In genomic region chr2:229921892-229922448, GRCh38 we compare ENCODE assay signal across 8 cellular contexts. TPM values are rescaled to one million over a fixed set of nuclear protein-coding genes. Genes with fewer than 3 reads are reported as not detected.
A peak's percentile ranks its signal among the peaks of the same experiment; 100 is the strongest.
DNase-seq lines count a peak whose midpoint lies in the region; ATAC-seq, FAIRE-seq and TF ChIP-seq lines count a peak whose summit lies in the region.

Gene TRIP12, minus strand, starts transcription at chr2:229922009. Its CDS starts 41,930 bp downstream, at chr2:229880079.

- in situ Hi-C loops in HepG2 (cut with HindIII; ENCODE audit: extremely low pct_ligation_motif_present, low pct_unique_long_range_greater_than_20kb): no loop called here

- POLR2A ChIA-PET in HepG2 (lab: Yijun Ruan, JAX): interaction anchor here (0.6 to 2.6 kb wide), 3 partner anchors 11 to 30 kb away, joined by 3 to 20 read pairs (median 3); no protein-coding TSS in a partner anchor

- no peaks in the 10 kb centered on the region for H3K27me3 ChIP-seq in BLaER1
- no peaks in the 10 kb centered on the region; a peak in 1 of 5 replicates for H3K27me3 ChIP-seq in HepG2 (ENCODE audit: control insufficient read depth in 1 of 2, insufficient read depth in 2 of 2, low read length in 2 of 2)

- TF ChIP-seq POLR2A in HepG2 (IDR thresholded peaks at IDR 0.05; ENCODE audit: insufficient read depth in 1 of 2, low read depth in 2 of 2, low read length in 2 of 2): peak in 1 of 2 experiments; percentile 34; a peak in 3 of 4 replicates

- H3K27ac ChIP-seq in BLaER1: peak within 1 kb of the TSS; percentile 95
- peak within 1 kb of the TSS; percentile 95 for H3K27ac ChIP-seq in HepG2 (ENCODE audit: extremely low read length, insufficient read depth, low read length)

- peak within 1 kb of the TSS; percentile 97 for H3K4me3 ChIP-seq in BLaER1
- H3K4me3 ChIP-seq in HepG2 (replicated peaks in 1 of 3; ENCODE audit: insufficient read depth in 1 of 3, low read depth in 2 of 3, low read length in 3 of 3): peak within 1 kb of the TSS; percentile 77 to 98 (median 87)

- H3K4me2 ChIP-seq in BLaER1 (peak within 1 kb of the TSS; percentile 97), HepG2 (ENCODE audit: low read depth, low read length) (peak within 1 kb of the TSS; percentile 90)

- H3K4me1 ChIP-seq in BLaER1 (peaks cover 41% of the 10 kb centered on the region), HepG2 (ENCODE audit: insufficient read depth, low read length) (peaks cover 38% of the 10 kb centered on the region)

- no peaks in the 10 kb centered on the region for H3K9me3 ChIP-seq in BLaER1
- H3K9me3 ChIP-seq in HepG2 (ENCODE audit: low read length): no peaks in the 10 kb centered on the region

- peak; percentile 6 to 43; a peak in 1 of 4 replicates for TF ChIP-seq EP300 in HepG2 (IDR thresholded peaks at IDR 0.05; ENCODE audit: low read depth in 2 of 2, low read length in 2 of 2)
- peak; percentile 64 for TF ChIP-seq EP300 in HepG2 (CRISPR knock-in tag; IDR thresholded peaks at IDR 0.05; ENCODE audit: borderline replicate concordance)

- WGBS in HepG2 (ENCODE audit: low lambda C conversion rate): under 1% methylated on average over 44 of the region's 49 CpGs

- H3K79me2 ChIP-seq in HepG2 (ENCODE audit: insufficient read depth, low read length): peaks cover 44% of the 10 kb centered on the region

- DNase-seq in NCI-H748 (lab: John Stamatoyannopoulos, UW; ENCODE audit: unreplicated experiment) (peak; percentile 98), dermis blood vessel endothelial cell (peak; percentile 97), HepG2 (ENCODE audit: low spot score) (peak; percentile 95)
- peak; percentile 80 to 90 for DNase-seq in activated CD4-positive, alpha-beta T cell treated with anti-CD3 and anti-CD28 coated beads, Interleukin-2, amount 50 U/mL, for 24 hours (ENCODE audit: low read depth in 1 of 2, low spot score in 1 of 2)
- peak; percentile 88 for DNase-seq in stimulated activated CD4-positive, alpha-beta T cell treated with anti-CD3 and anti-CD28 coated beads, Interleukin-4, amount 100 ng/mL, for 1 hour

- BruUV-seq in HepG2 (replicated peaks; lab: Mats Ljungman, UMichigan): no TSS peak

- FAIRE-seq in HepG2 (lab: Jason Lieb, UNC): peak; percentile 56

- no peak for TF ChIP-seq RAD21 in HepG2 (CRISPR knock-in tag; IDR thresholded peaks at IDR 0.05)

- peaks cover 11% of the 10 kb centered on the region for H3K36me3 ChIP-seq in BLaER1
- peaks cover 2 to 7% of the 10 kb centered on the region in 2 experiments; a peak in 4 of 5 replicates for H3K36me3 ChIP-seq in HepG2 (replicated peaks in 1 of 2; ENCODE audit: control insufficient read depth in 1 of 2, insufficient read depth in 2 of 2, low read length in 2 of 2)

- peak; percentile 71 for ATAC-seq in GM19324 (IDR thresholded peaks at IDR 0.05; ENCODE audit: low FRiP score, unreplicated experiment)
- ATAC-seq in HG03469 (IDR thresholded peaks at IDR 0.05; ENCODE audit: unreplicated experiment): peak; percentile 48
- ATAC-seq in HepG2: peak; percentile 86

- intact Hi-C loops in HepG2 (cut with micrococcal nuclease; ENCODE audit: unreplicated experiment): loop anchor here (5.0 kb wide), 1 partner anchor 120 kb away; no protein-coding TSS in a partner anchor

- CTCF ChIA-PET in HepG2 (lab: Yijun Ruan, JAX; ENCODE audit: low intra/inter-chr PET ratio, low total read pairs): no interaction called here

- 0 out of 2 replicates have a peak, but pooled peaks have one; percentile 22 for TF ChIP-seq CTCF in HepG2 (CRISPR knock-in tag; IDR thresholded peaks at IDR 0.05)

- H4K20me1 ChIP-seq in BLaER1 (peaks cover 39% of the 10 kb centered on the region), HepG2 (ENCODE audit: insufficient read depth, low read length) (peaks cover 16% of the 10 kb centered on the region)

- H3K9ac ChIP-seq in BLaER1: peak within 1 kb of the TSS; percentile 95
- peak within 1 kb of the TSS; percentile 84 for H3K9ac ChIP-seq in HepG2 (ENCODE audit: insufficient read depth, low read depth, low read length)

- peak within 1 kb of the TSS; percentile 85 for H2AFZ ChIP-seq in HepG2 (ENCODE audit: low read length)

TF ChIP-seq in HepG2, 621 proteins besides CTCF, POLR2A, EP300 and RAD21 (continues in another document):
- no peak; the same call in none of the 2 replicates for TF ChIP-seq TMF1 (CRISPR knock-in tag; IDR thresholded peaks at IDR 0.05; ENCODE audit: low read depth)
- TF ChIP-seq ZNF891 (CRISPR knock-in tag; IDR thresholded peaks at IDR 0.05): peak; percentile 40; the same call in 1 of the 2 replicates
- TF ChIP-seq PTBP1 (IDR thresholded peaks at IDR 0.05; ENCODE audit: low read depth, low read length, poor library complexity, severe bottlenecking): peak; percentile 43
- TF ChIP-seq, protein P1, sequence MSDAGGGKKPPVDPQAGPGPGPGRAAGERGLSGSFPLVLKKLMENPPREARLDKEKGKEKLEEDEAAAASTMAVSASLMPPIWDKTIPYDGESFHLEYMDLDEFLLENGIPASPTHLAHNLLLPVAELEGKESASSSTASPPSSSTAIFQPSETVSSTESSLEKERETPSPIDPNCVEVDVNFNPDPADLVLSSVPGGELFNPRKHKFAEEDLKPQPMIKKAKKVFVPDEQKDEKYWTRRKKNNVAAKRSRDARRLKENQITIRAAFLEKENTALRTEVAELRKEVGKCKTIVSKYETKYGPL (CRISPR knock-in tag; IDR thresholded peaks at IDR 0.05): peak; percentile 2; the same call in 1 of the 2 replicates
- TF ChIP-seq FOXO4 (CRISPR knock-in tag; conservative IDR thresholded peaks at IDR 0.05): peak; percentile 10; the same call in 1 of the 2 replicates
- no peak for TF ChIP-seq ARNT (IDR thresholded peaks at IDR 0.05)
- 0 out of 2 replicates have a peak, but pooled peaks have one; percentile 73 for TF ChIP-seq ZNF234 (CRISPR knock-in tag; conservative IDR thresholded peaks at IDR 0.05)
- TF ChIP-seq SOX6 (IDR thresholded peaks at IDR 0.05): no peak
- TF ChIP-seq SOX6 (CRISPR knock-in tag; IDR thresholded peaks at IDR 0.05): no peak; the same call in 1 of the 2 replicates
- no peak for TF ChIP-seq ZNF781 (CRISPR knock-in tag; IDR thresholded peaks at IDR 0.05; ENCODE audit: borderline replicate concordance, not compliant biosample characterization)
- TF ChIP-seq ELF4 (CRISPR knock-in tag; IDR thresholded peaks at IDR 0.05; ENCODE audit: borderline replicate concordance): no peak
- no peak for TF ChIP-seq NONO (IDR thresholded peaks at IDR 0.05)
- peak; percentile 57 for TF ChIP-seq NONO (CRISPR knock-in tag; conservative IDR thresholded peaks at IDR 0.05)
- TF ChIP-seq SALL1 (CRISPR knock-in tag; IDR thresholded peaks at IDR 0.05): peak; percentile 70
- TF ChIP-seq ZNF225 (CRISPR knock-in tag; IDR thresholded peaks at IDR 0.05): no peak; the same call in 1 of the 2 replicates
- TF ChIP-seq SIX4 (CRISPR knock-in tag; IDR thresholded peaks at IDR 0.05): peak; percentile 93

RNA-seq across cellular contexts. Expression of gene TRIP12, which starts in this region (rescaled TPM):
- total RNA-seq in dermis blood vessel endothelial cell (238 and 422 TPM in 2 replicates), HepG2 (2016; rRNA removed; fragmentation: Illumina TruSeq; extraction: Trizol) (153 and 257 TPM in 2 replicates)
- total RNA-seq in HepG2 (2016; cell fraction: cytosol; rRNA removed; fragmentation: Illumina TruSeq; extraction: Trizol; ENCODE audit: low read depth): 75.6 and 85.5 TPM in 2 replicates
- total RNA-seq in HepG2 (2016; cell fraction: insoluble cytoplasmic fraction; rRNA removed; fragmentation: Illumina TruSeq; extraction: Trizol): 145 and 246 TPM in 2 replicates
- 97.0 and 102 TPM in 2 replicates for total RNA-seq in HepG2 (2016; cell fraction: membrane; rRNA removed; fragmentation: Illumina TruSeq; extraction: Trizol)
- total RNA-seq in HepG2 (2016; cell fraction: nucleus; rRNA removed; fragmentation: Illumina TruSeq; extraction: Trizol): 186 and 205 TPM in 2 replicates
- polyA plus RNA-seq in HepG2 (2011; rRNA removed): 56.8 and 72.1 TPM in 2 replicates
- 25.2 and 33.4 TPM in 2 replicates for polyA plus RNA-seq in HepG2 (2011; cell fraction: cytosol; rRNA removed)
- polyA plus RNA-seq in HepG2 (2011; cell fraction: nucleus; rRNA removed): 102 and 112 TPM in 2 replicates
- polyA plus RNA-seq in HepG2 (2012): 70.4 and 84.2 TPM in 2 replicates
- 2.6 and 2.8 TPM in 2 replicates for polyA plus RNA-seq in HepG2 (2016; cell fraction: cytosol; fragmentation: Illumina TruSeq; extraction: Trizol; ENCODE audit: low read depth)
- 104 and 118 TPM in 2 replicates for polyA plus RNA-seq in HepG2 (2016; cell fraction: insoluble cytoplasmic fraction; fragmentation: Illumina TruSeq; extraction: Trizol; ENCODE audit: low read depth)
- 9.5 and 10.0 TPM in 2 replicates for polyA plus RNA-seq in HepG2 (2016; cell fraction: membrane; fragmentation: Illumina TruSeq; extraction: Trizol; ENCODE audit: low read depth)
- 135 and 150 TPM in 2 replicates for polyA plus RNA-seq in HepG2 (2016; cell fraction: nucleus; fragmentation: Illumina TruSeq; extraction: Trizol; ENCODE audit: insufficient read depth, low read depth)
- polyA minus RNA-seq in HepG2 (2011; rRNA and poly(A)+ RNA removed; ENCODE audit: low replicate concordance): 217 and 262 TPM in 2 replicates
- polyA minus RNA-seq in HepG2 (2011; cell fraction: cytosol; rRNA and poly(A)+ RNA removed): 162 and 168 TPM in 2 replicates
- 435 and 493 TPM in 2 replicates for polyA minus RNA-seq in HepG2 (2011; cell fraction: nucleus; rRNA and poly(A)+ RNA removed)

Comparison
In these comparisons a context has a peak if more than half of its experiments do, and no peak if none do; other contexts are left out.
1. Peak in every context shown above with its lines: DNase-seq, ATAC-seq, H3K4me3 ChIP-seq and H3K27ac ChIP-seq.